Comparison of ENCODE assay signal across 10 cellular contexts in the genomic region with DNA sequence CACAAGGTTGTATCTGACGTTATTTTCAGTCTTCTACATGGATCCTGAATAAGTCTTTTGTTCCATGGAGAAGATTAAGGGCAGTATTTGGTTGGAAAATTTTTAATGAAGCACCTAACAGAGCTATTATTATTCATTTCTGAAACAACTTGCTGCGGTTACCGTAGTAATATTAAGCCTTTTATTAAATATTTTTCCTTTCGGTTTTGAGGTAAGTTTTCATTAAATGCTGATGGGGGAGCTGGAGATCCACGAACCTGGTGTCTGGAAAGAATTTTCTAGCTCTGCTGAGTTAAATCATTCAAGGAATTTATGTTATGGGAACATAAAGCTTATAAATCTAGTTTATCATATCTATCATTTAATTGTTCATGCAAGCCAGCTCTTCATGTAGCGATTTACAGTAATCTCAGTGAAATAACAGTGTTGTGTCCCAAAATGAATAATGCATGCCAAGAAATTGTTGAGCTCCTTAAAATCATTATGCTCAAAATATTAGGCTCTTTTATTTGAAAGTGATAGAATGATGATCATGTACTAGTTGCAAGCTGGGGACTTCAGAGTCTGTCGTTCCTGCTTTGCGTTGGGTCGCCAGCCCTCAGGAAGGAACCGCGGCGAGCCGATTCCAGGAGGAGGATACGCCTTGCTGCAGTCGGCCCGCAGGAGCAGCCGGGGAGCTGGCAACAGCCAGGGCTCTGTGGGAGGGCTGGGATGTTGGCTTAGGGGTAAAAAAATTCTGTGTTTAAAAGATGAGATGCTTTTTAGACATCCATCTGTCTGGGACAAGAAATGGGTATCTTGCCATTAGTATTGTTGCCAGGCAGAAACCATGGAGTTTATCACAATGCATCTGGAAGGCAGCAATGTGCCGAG.
DNase-seq lines count a peak whose midpoint lies in the region; ATAC-seq, FAIRE-seq and TF ChIP-seq lines count a peak whose summit lies in the region.
"Had no signal": no experiment of that assay in that cellular context is flagged by ENCODE, and none has a peak within 500 bp of the region (broad histone marks: within the 10 kb centered on the region; RNA-seq: fewer than 3 reads in every experiment).

No MANE protein-coding gene starts in this region.

- POLR2A ChIA-PET in BJ (lab: Charles Lee) = interaction anchor here (0.8 kb wide), 1 partner anchor 12 kb away, joined by 3 read pairs; no protein-coding TSS in a partner anchor

- ATAC-seq in HG02885 (IDR thresholded peaks at IDR 0.05; ENCODE audit: poor library complexity, unreplicated experiment) = no peak
- ATAC-seq: activated CD8-positive, alpha-beta T cell treated with anti-CD3 and anti-CD28 coated beads, Interleukin-2, amount 10 ng/mL, durations not matched to agents 7 days and 5 days had no signal

- intact Hi-C loops in posterior cingulate gyrus (cut with DNase I) = loop anchor here (10.0 kb wide), 1 partner anchor 1649 kb away; no protein-coding TSS in a partner anchor

- H3K4me3 ChIP-seq in BJ (ENCODE audit: low read depth, low read length) = no peak overlapping the region
- no peak overlapping the region for H3K4me3 ChIP-seq in WI38 (ENCODE audit: low read depth, low read length)

- DNase-seq in BJ (ENCODE audit: low read depth) (no peak), frontal cortex (ENCODE audit: low spot score in 2 of 2) (peak in 1 of 2 donors; percentile 42), posterior cingulate gyrus (peak in 8 of 10 donors; percentile 48 to 95 (median 56)), SHP77 treated with DMSO at 0.1 percent for 48 hours (lab: John Stamatoyannopoulos, UW) (no peak), NCI-H1048 (lab: John Stamatoyannopoulos, UW) (no peak), SW480 (ENCODE audit: low spot score) (no peak)
- DNase-seq: activated CD8-positive, alpha-beta T cell treated with anti-CD3 and anti-CD28 coated beads, Interleukin-2, amount 10 ng/mL, durations not matched to agents 7 days and 5 days; NCI-H345 had no signal

- peaks cover 1% of the 10 kb centered on the region for H3K36me3 ChIP-seq in BJ (ENCODE audit: control insufficient read depth, insufficient read depth, low read length)

- peak; percentile 70 for FAIRE-seq in frontal cortex (lab: Jason Lieb, UNC)

- TF ChIP-seq CTCF in BJ (IDR thresholded peaks at IDR 0.05; ENCODE audit: insufficient read depth, low read depth, low read length) (peak; percentile 41; the same call in 1 of the 2 replicates), WI38 (IDR thresholded peaks at IDR 0.05; ENCODE audit: low read depth, low read length) (peak; percentile 37; the same call in 1 of the 2 replicates)

- CTCF ChIA-PET in BJ (lab: Yijun Ruan, JAX) = interaction anchor here (0.8 to 3.3 kb wide), 6 partner anchors 11 to 51 kb away, joined by 3 to 18 read pairs (median 4); no protein-coding TSS in a partner anchor

- H3K27me3 ChIP-seq in BJ (ENCODE audit: control insufficient read depth, insufficient read depth, low read length) = no peaks in the 10 kb centered on the region

Comparison
In these comparisons a context has a peak if more than half of its experiments do, and no peak if none do; other contexts are left out.
1. DNase-seq: peak in posterior cingulate gyrus (8 of 10); none in BJ (single experiment), SHP77 treated with DMSO at 0.1 percent for 48 hours (single experiment), NCI-H1048 (single experiment) and SW480 (single experiment).